Comparison of ENCODE assay signal across 18 cellular contexts in the genomic region with DNA sequence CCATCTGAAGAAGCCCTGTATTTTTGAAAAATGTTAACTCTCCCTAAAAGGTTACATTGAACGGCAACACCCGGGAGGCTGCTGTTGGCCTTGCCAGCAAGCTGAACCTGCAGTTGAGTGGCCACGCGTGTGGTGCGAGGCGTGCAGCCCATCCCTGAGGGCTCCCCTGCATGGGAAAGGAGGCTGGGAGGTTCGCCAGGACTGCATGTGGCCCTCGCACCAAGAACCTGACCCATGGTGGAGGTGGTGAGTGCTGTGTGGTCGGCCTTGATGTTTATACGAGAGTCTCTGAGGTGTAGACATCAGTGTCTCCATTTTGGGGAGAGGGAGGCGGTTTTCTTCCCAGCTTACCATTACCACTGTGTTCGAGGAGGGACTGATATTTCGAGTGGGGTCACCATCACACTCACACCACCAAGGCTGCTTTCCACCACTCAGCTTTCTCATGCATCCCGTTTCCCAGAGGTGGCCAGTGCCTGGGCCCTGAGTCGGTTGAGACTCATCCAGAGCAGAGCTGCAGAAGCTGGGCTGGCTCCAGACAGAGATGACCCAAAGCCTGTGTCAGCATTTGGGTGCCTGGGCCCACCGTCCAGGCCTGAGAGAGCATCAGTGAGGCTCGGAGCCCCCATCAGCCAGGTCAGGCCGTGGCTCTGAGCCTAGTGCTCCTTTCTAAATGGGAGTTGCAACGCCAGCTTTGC.
DNase-seq lines count a peak whose midpoint lies in the region; ATAC-seq and TF ChIP-seq lines count a peak whose summit lies in the region.
"Had no signal": no experiment of that assay in that cellular context is flagged by ENCODE, and none has a peak within 500 bp of the region (broad histone marks: within the 10 kb centered on the region; RNA-seq: fewer than 3 reads in every experiment).

No MANE protein-coding gene starts in this region.

- peak overlapping the region; percentile 77 for H2BK5ac ChIP-seq in neuronal stem cell (ENCODE audit: low read length)

- no peak overlapping the region for H3K9ac ChIP-seq in neuronal stem cell (ENCODE audit: low read depth, low read length, poor library complexity)
- H3K9ac ChIP-seq: BLaER1 had no signal

- H3K14ac ChIP-seq in neuronal stem cell (ENCODE audit: low read length): peak overlapping the region; percentile 21

- no peak for ATAC-seq in activated CD8-positive, alpha-beta memory T cell treated with anti-CD3 and anti-CD28 coated beads, Interleukin-2, amount 10 ng/mL, durations not matched to agents 7 days and 5 days
- ATAC-seq in GM19023 (IDR thresholded peaks at IDR 0.05; ENCODE audit: unreplicated experiment): no peak
- no peak for ATAC-seq in GM21825 (IDR thresholded peaks at IDR 0.05; ENCODE audit: unreplicated experiment)

- H4K8ac ChIP-seq in neuronal stem cell (ENCODE audit: low read depth, low read length): no peak overlapping the region

- H2BK12ac ChIP-seq in neuronal stem cell (ENCODE audit: low read length): no peak overlapping the region

- H3K27ac ChIP-seq in neuronal stem cell (replicated peaks; ENCODE audit: low read length) (no peak overlapping the region), vagina (no peak overlapping the region)
- H3K27ac ChIP-seq: BLaER1 had no signal

- H2BK120ac ChIP-seq in neuronal stem cell (ENCODE audit: low read depth, low read length): no peak overlapping the region

- peak overlapping the region; percentile 49 for H2BK15ac ChIP-seq in neuronal stem cell (ENCODE audit: low read length)

- H3K27me3 Mint-ChIP-seq in activated CD8-positive, alpha-beta memory T cell treated with anti-CD3 and anti-CD28 coated beads, Interleukin-2, amount 10 ng/mL, durations not matched to agents 7 days and 5 days: no peaks in the 10 kb centered on the region
- H3K27me3 Mint-ChIP-seq in activated naive CD8-positive, alpha-beta T cell treated with anti-CD3 and anti-CD28 coated beads for 36 hours: no peaks in the 10 kb centered on the region

- TF ChIP-seq CTCF in vagina (IDR thresholded peaks at IDR 0.05): no peak

- H2AK5ac ChIP-seq in neuronal stem cell (ENCODE audit: low read depth, low read length): no peak overlapping the region

- no peak overlapping the region for H3K4me2 ChIP-seq in neuronal stem cell (ENCODE audit: insufficient read depth, low read length, poor library complexity, severe bottlenecking)
- H3K4me2 ChIP-seq: BLaER1 had no signal

- H2AFZ ChIP-seq in neuronal stem cell (ENCODE audit: low read length): no peak overlapping the region

- no peak overlapping the region for H3K4me3 Mint-ChIP-seq in activated CD8-positive, alpha-beta memory T cell treated with anti-CD3 and anti-CD28 coated beads, Interleukin-2, amount 10 ng/mL, durations not matched to agents 7 days and 5 days
- H3K4me3 Mint-ChIP-seq in activated naive CD8-positive, alpha-beta T cell treated with anti-CD3 and anti-CD28 coated beads for 36 hours: no peak overlapping the region
- H3K4me3 Mint-ChIP-seq: CD8-positive, alpha-beta memory T cell had no signal

- intact Hi-C loops in vagina (cut with DNase I): no loop called here

- H3K9me3 ChIP-seq in neuronal stem cell (replicated peaks in 1 of 2; ENCODE audit: control insufficient read depth in 2 of 2, insufficient read depth in 1 of 2, low read depth in 1 of 2, low read length in 2 of 2) (peaks cover 0 to 2% of the 10 kb centered on the region in 2 donors), vagina (no peaks in the 10 kb centered on the region)

- H4K91ac ChIP-seq in neuronal stem cell (ENCODE audit: low read depth, low read length, poor library complexity): no peak overlapping the region

- H3K36me3 ChIP-seq in neuronal stem cell (replicated peaks in 1 of 2; ENCODE audit: control insufficient read depth in 2 of 2, insufficient read depth in 2 of 2, low read length in 2 of 2) (no peaks in the 10 kb centered on the region), vagina (no peaks in the 10 kb centered on the region)

- no peak overlapping the region for H3K4ac ChIP-seq in neuronal stem cell (ENCODE audit: low read length)

- H3K4me1 Mint-ChIP-seq in activated CD8-positive, alpha-beta memory T cell treated with anti-CD3 and anti-CD28 coated beads, Interleukin-2, amount 10 ng/mL, durations not matched to agents 7 days and 5 days: no peaks in the 10 kb centered on the region
- no peaks in the 10 kb centered on the region for H3K4me1 Mint-ChIP-seq in activated naive CD8-positive, alpha-beta T cell treated with anti-CD3 and anti-CD28 coated beads for 36 hours
- H3K4me1 Mint-ChIP-seq: CD8-positive, alpha-beta memory T cell had no signal

- DNase-seq in activated CD8-positive, alpha-beta memory T cell treated with anti-CD3 and anti-CD28 coated beads for 24 hours: peak; percentile 26
- DNase-seq in activated CD8-positive, alpha-beta memory T cell treated with anti-CD3 and anti-CD28 coated beads, Interleukin-2, amount 10 ng/mL, durations not matched to agents 7 days and 5 days: no peak
- DNase-seq in ecto neural progenitor cell (ENCODE audit: low spot score) (peak; percentile 38), neuronal stem cell (ENCODE audit: low spot score) (no peak), vagina (ENCODE audit: extremely low spot score in 2 of 2) (peak; percentile 69 to 74)
- no peak for DNase-seq in activated naive CD8-positive, alpha-beta T cell treated with anti-CD3 and anti-CD28 coated beads for 36 hours
- DNase-seq: CD8-positive, alpha-beta memory T cell; DMS79 treated with DMSO at 0.1 percent for 48 hours; GOT3; KG1; NCI-H1436; NCI-H2029 treated with DMSO at 0.1 percent for 48 hours; NCI-H510A; NCI-H774; RPMI8226 had no signal

- peaks cover 2% of the 10 kb centered on the region for H3K79me1 ChIP-seq in neuronal stem cell (ENCODE audit: low read depth, low read length)

- peak overlapping the region; percentile 42 for H3K18ac ChIP-seq in neuronal stem cell (ENCODE audit: low read length)

- TF ChIP-seq POLR2A in vagina (IDR thresholded peaks at IDR 0.05): no peak

- peak overlapping the region; percentile 57 for H3K23ac ChIP-seq in neuronal stem cell (ENCODE audit: low read depth, low read length, poor library complexity)

- H3K4me3 ChIP-seq in neuronal stem cell (ENCODE audit: low read length in 2 of 2) (no peak overlapping the region), vagina (no peak overlapping the region)
- H3K4me3 ChIP-seq: BLaER1 had no signal

- no CpG with 5 or more reads among the region's 19 CpGs for WGBS in neuronal stem cell (ENCODE audit: extremely low coverage in 2 of 2, insufficient read length in 2 of 2, insufficient replicate concordance in 1 of 2), 2 donors

- peaks cover 4% of the 10 kb centered on the region for H3K36me3 Mint-ChIP-seq in activated CD8-positive, alpha-beta memory T cell treated with anti-CD3 and anti-CD28 coated beads, Interleukin-2, amount 10 ng/mL, durations not matched to agents 7 days and 5 days
- H3K36me3 Mint-ChIP-seq in activated naive CD8-positive, alpha-beta T cell treated with anti-CD3 and anti-CD28 coated beads for 36 hours: peaks cover 60% of the 10 kb centered on the region

- H3K27me3 ChIP-seq in neuronal stem cell (ENCODE audit: control insufficient read depth in 3 of 3, insufficient read depth in 3 of 3, low read depth in 1 of 3, low read length in 3 of 3) (no peaks in the 10 kb centered on the region), vagina (no peaks in the 10 kb centered on the region)
- H3K27me3 ChIP-seq: BLaER1 had no signal

- CTCF ChIA-PET in activated CD8-positive, alpha-beta memory T cell treated with anti-CD3 and anti-CD28 coated beads, Interleukin-2, amount 10 ng/mL, durations not matched to agents 7 days and 5 days (lab: Charles Lee): no interaction called here

- peaks cover 9% of the 10 kb centered on the region for H3K9me3 Mint-ChIP-seq in activated CD8-positive, alpha-beta memory T cell treated with anti-CD3 and anti-CD28 coated beads, Interleukin-2, amount 10 ng/mL, durations not matched to agents 7 days and 5 days (ENCODE audit: low read depth)
- peaks cover 20% of the 10 kb centered on the region for H3K9me3 Mint-ChIP-seq in activated naive CD8-positive, alpha-beta T cell treated with anti-CD3 and anti-CD28 coated beads for 36 hours

- no peak overlapping the region for H3K27ac Mint-ChIP-seq in activated CD8-positive, alpha-beta memory T cell treated with anti-CD3 and anti-CD28 coated beads, Interleukin-2, amount 10 ng/mL, durations not matched to agents 7 days and 5 days
- no peak overlapping the region for H3K27ac Mint-ChIP-seq in activated naive CD8-positive, alpha-beta T cell treated with anti-CD3 and anti-CD28 coated beads for 36 hours
- H3K27ac Mint-ChIP-seq: CD8-positive, alpha-beta memory T cell had no signal

- H3K4me1 ChIP-seq in neuronal stem cell (ENCODE audit: control insufficient read depth in 2 of 2, insufficient read depth in 1 of 2, low read depth in 1 of 2, low read length in 2 of 2) (no peaks in the 10 kb centered on the region), vagina (no peaks in the 10 kb centered on the region)

Comparison
In these comparisons a context has a peak if more than half of its experiments do, and no peak if none do; other contexts are left out.
1. DNase-seq: peak in activated CD8-positive, alpha-beta memory T cell treated with anti-CD3 and anti-CD28 coated beads for 24 hours (single experiment), ecto neural progenitor cell (single experiment) and vagina (2 of 2); none in activated CD8-positive, alpha-beta memory T cell treated with anti-CD3 and anti-CD28 coated beads, Interleukin-2, amount 10 ng/mL, durations not matched to agents 7 days and 5 days (single experiment), neuronal stem cell (single experiment) and activated naive CD8-positive, alpha-beta T cell treated with anti-CD3 and anti-CD28 coated beads for 36 hours (single experiment).